In the genomic region with DNA sequence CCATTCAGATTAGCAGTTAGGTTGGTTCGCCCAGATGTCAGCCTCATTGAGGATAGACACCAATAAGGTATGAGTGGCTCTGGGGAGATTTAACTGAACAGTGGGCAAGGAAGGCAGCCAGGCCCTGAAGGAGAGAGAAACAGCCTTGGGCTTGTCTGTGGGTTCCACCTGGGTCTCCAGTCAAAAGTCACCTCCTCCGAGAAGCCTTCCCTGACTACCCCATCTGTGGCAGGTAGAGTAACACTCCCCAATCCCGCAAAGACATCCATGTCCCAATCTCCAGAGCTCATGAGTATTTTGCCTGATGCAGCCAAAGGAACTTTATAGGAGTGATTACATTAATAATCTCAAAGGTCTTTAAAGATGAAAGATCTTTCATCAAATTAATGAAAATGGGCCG, we compare ENCODE assay signal across 1 cellular context.
TF ChIP-seq lines count a peak whose summit lies in the region.

No MANE protein-coding gene starts in this region.

TF ChIP-seq in HepG2, 621 proteins besides CTCF, POLR2A, EP300 and RAD21:
- TF ChIP-seq ZFP36 (IDR thresholded peaks at IDR 0.05; ENCODE audit: borderline replicate concordance, low read depth, low read length, partially characterized antibody), result peak; percentile 82
- no peak for TF ChIP-seq ZNF230 (CRISPR knock-in tag; IDR thresholded peaks at IDR 0.05)
- no peak for TF ChIP-seq ZSCAN5A (CRISPR knock-in tag; IDR thresholded peaks at IDR 0.05; ENCODE audit: borderline replicate concordance)
